In genomic region chr6:90708410-90708809, GRCh38 we compare ENCODE assay signal across 26 cellular contexts.
"Had no signal": no experiment of that assay in that cellular context is flagged by ENCODE, and none has a peak within 500 bp of the region (broad histone marks: within the 10 kb centered on the region; RNA-seq: fewer than 3 reads in every experiment).

No MANE protein-coding gene starts in this region.

- H3K36me3 Mint-ChIP-seq: activated naive CD8-positive, alpha-beta T cell had no signal

- H3K36me3 ChIP-seq: brain microvascular endothelial cell had no signal

- H3K4me3 ChIP-seq: coronary artery, dorsolateral prefrontal cortex had no signal

- H3K4me1 Mint-ChIP-seq: activated CD4-positive, alpha-beta memory T cell treated with anti-CD3 and anti-CD28 coated beads, Interleukin-2, amount 10 ng/mL, durations not matched to agents 7 days and 5 days; activated CD4-positive, alpha-beta T cell treated with anti-CD3 and anti-CD28 coated beads, Interleukin-2, amount 10 ng/mL, durations not matched to agents 7 days and 5 days; central memory CD8-positive, alpha-beta T cell had no signal

- H3K4me3 Mint-ChIP-seq: activated CD4-positive, alpha-beta memory T cell treated with anti-CD3 and anti-CD28 coated beads, Interleukin-2, amount 10 ng/mL, durations not matched to agents 7 days and 5 days; activated CD4-positive, alpha-beta T cell treated with anti-CD3 and anti-CD28 coated beads, Interleukin-2, amount 10 ng/mL, durations not matched to agents 7 days and 5 days; activated naive CD8-positive, alpha-beta T cell; activated T-cell treated with anti-CD3 and anti-CD28 coated beads, Interleukin-2, amount 50 U/mL, for 24 hours; activated T-cell treated with anti-CD3 and anti-CD28 coated beads, Interleukin-2, amount 50 U/mL, for 72 hours; central memory CD8-positive, alpha-beta T cell; dendritic cell treated with granulocyte-macrophage colony-stimulating factor and Interleukin-4, amounts not matched to agents 40 ng/mL and 50 ng/mL, for 4 days; endodermal cell had no signal

- H3K27ac Mint-ChIP-seq: activated CD4-positive, alpha-beta memory T cell treated with anti-CD3 and anti-CD28 coated beads, Interleukin-2, amount 10 ng/mL, durations not matched to agents 7 days and 5 days; activated CD4-positive, alpha-beta T cell treated with anti-CD3 and anti-CD28 coated beads, Interleukin-2, amount 10 ng/mL, durations not matched to agents 7 days and 5 days; activated naive CD8-positive, alpha-beta T cell; activated T-cell treated with anti-CD3 and anti-CD28 coated beads, Interleukin-2, amount 50 U/mL, for 24 hours; activated T-cell treated with anti-CD3 and anti-CD28 coated beads, Interleukin-2, amount 50 U/mL, for 72 hours; dendritic cell treated with granulocyte-macrophage colony-stimulating factor and Interleukin-4, amounts not matched to agents 40 ng/mL and 50 ng/mL, for 4 days; endodermal cell had no signal

- ATAC-seq: activated T-cell treated with anti-CD3 and anti-CD28 coated beads, Interleukin-2, amount 50 U/mL, for 72 hours; esophagus mucosa had no signal

- H3K9me3 Mint-ChIP-seq: activated CD4-positive, alpha-beta memory T cell treated with anti-CD3 and anti-CD28 coated beads, Interleukin-2, amount 10 ng/mL, durations not matched to agents 7 days and 5 days; activated CD4-positive, alpha-beta T cell treated with anti-CD3 and anti-CD28 coated beads, Interleukin-2, amount 10 ng/mL, durations not matched to agents 7 days and 5 days; activated T-cell treated with anti-CD3 and anti-CD28 coated beads, Interleukin-2, amount 50 U/mL, for 24 hours; activated T-cell treated with anti-CD3 and anti-CD28 coated beads, Interleukin-2, amount 50 U/mL, for 72 hours; central memory CD8-positive, alpha-beta T cell; dendritic cell treated with granulocyte-macrophage colony-stimulating factor and Interleukin-4, amounts not matched to agents 40 ng/mL and 50 ng/mL, for 4 days; endodermal cell had no signal

- H3K27me3 ChIP-seq: brain microvascular endothelial cell had no signal

- H3K27ac ChIP-seq: brain microvascular endothelial cell, coronary artery, dorsolateral prefrontal cortex had no signal

- DNase-seq: activated CD4-positive, alpha-beta memory T cell treated with anti-CD3 and anti-CD28 coated beads, Interleukin-2, amount 10 ng/mL, durations not matched to agents 7 days and 5 days; activated CD4-positive, alpha-beta T cell treated with anti-CD3 and anti-CD28 coated beads for 1 hour; activated CD4-positive, alpha-beta T cell treated with anti-CD3 and anti-CD28 coated beads for 4 hours; activated CD4-positive, alpha-beta T cell treated with anti-CD3 and anti-CD28 coated beads, Interleukin-2, amount 10 ng/mL, durations not matched to agents 7 days and 5 days; activated CD4-positive, alpha-beta T cell treated with anti-CD3 and anti-CD28 coated beads, Interleukin-2, amount 50 U/mL, for 4 hours; activated CD8-positive, alpha-beta memory T cell treated with anti-CD3 and anti-CD28 coated beads, Interleukin-2, amount 50 U/mL, for 48 hours; activated gamma-delta T cell; activated naive CD4-positive, alpha-beta T cell treated with anti-CD3 and anti-CD28 coated beads, Interleukin-2, amount 50 U/mL, for 16 hours; activated naive CD4-positive, alpha-beta T cell treated with Interleukin-2 at 50 U/mL for 16 hours; activated T-cell treated with anti-CD3 and anti-CD28 coated beads for 4 hours; activated T-cell treated with anti-CD3 and anti-CD28 coated beads, Interleukin-2, amount 50 U/mL, for 24 hours; activated T-cell treated with anti-CD3 and anti-CD28 coated beads, Interleukin-2, amount 50 U/mL, for 72 hours; amniotic stem cell; anterior cingulate cortex; brain microvascular endothelial cell; dorsolateral prefrontal cortex; effector memory CD4-positive, alpha-beta T cell; endodermal cell; foreskin fibroblast; head of caudate nucleus; T-helper 2 cell had no signal
